4 cellular contexts compared by ENCODE assay signal in genomic region chr1:16196139-16196538, GRCh38. TPM values are rescaled to one million over a fixed set of nuclear protein-coding genes. Genes with fewer than 3 reads are reported as not detected.
"Had no signal": no experiment of that assay in that cellular context is flagged by ENCODE, and none has a peak within 500 bp of the region (broad histone marks: within the 10 kb centered on the region; RNA-seq: fewer than 3 reads in every experiment).

No MANE protein-coding gene starts in this region.

RNA-seq across cellular contexts. Expression of gene EPHA2, which starts 40.3 kb away (rescaled TPM):
- total RNA-seq: activated CD8-positive, alpha-beta memory T cell treated with anti-CD3 and anti-CD28 coated beads for 36 hours; activated CD8-positive, alpha-beta T cell treated with anti-CD3 and anti-CD28 coated beads for 36 hours; activated T-helper 1 cell treated with anti-CD3 and anti-CD28 coated beads, Interleukin-12 subunit alpha, Interleukin-12 subunit beta, Interleukin-2, Interleukin-4 antibody, amounts not matched to agents 30 ng/mL and 10 ng/mL and 1 ng/mL, durations not matched to agents 14 hours and 24 hours and 36 hours had no signal

RNA-seq across cellular contexts. Expression of gene CPLANE2, which starts 40.8 kb away (rescaled TPM):
- total RNA-seq: ascending aorta had no signal
